ENCODE assay signal across 1 cellular context in the genomic region with DNA sequence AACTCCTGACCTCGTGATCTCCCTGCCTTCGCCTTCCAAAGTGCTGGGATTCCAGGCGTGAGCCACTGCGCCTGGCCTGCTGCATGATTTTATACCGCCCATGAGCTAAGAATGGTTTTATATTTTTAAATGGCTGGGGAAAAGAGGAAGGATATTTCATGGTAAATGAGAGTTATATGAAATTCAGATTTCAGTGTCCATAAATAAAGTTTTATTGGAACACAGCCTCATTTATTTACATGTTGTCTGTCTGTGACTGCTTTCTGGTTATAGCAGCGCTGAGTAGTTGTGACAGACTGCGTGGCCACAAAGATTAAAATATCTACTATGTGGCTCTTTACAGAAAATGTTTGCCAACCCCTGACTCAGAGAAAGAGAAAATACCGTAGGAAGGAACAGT.
A peak's percentile ranks its signal among the peaks of the same experiment; 100 is the strongest.
TF ChIP-seq lines count a peak whose summit lies in the region.

No MANE protein-coding gene starts in this region.

TF ChIP-seq in HepG2, 621 proteins besides CTCF, POLR2A, EP300 and RAD21 (continued from another document):
- no peak for TF ChIP-seq ETV5 (CRISPR knock-in tag; IDR thresholded peaks at IDR 0.05; ENCODE audit: borderline replicate concordance)
- TF ChIP-seq, protein P1, sequence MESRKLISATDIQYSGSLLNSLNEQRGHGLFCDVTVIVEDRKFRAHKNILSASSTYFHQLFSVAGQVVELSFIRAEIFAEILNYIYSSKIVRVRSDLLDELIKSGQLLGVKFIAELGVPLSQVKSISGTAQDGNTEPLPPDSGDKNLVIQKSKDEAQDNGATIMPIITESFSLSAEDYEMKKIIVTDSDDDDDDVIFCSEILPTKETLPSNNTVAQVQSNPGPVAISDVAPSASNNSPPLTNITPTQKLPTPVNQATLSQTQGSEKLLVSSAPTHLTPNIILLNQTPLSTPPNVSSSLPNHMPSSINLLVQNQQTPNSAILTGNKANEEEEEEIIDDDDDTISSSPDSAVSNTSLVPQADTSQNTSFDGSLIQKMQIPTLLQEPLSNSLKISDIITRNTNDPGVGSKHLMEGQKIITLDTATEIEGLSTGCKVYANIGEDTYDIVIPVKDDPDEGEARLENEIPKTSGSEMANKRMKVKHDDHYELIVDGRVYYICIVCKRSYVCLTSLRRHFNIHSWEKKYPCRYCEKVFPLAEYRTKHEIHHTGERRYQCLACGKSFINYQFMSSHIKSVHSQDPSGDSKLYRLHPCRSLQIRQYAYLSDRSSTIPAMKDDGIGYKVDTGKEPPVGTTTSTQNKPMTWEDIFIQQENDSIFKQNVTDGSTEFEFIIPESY (CRISPR knock-in tag; IDR thresholded peaks at IDR 0.05), result 0 out of 2 replicates have a peak, but pooled peaks have one; percentile 27
- TF ChIP-seq, protein P2, sequence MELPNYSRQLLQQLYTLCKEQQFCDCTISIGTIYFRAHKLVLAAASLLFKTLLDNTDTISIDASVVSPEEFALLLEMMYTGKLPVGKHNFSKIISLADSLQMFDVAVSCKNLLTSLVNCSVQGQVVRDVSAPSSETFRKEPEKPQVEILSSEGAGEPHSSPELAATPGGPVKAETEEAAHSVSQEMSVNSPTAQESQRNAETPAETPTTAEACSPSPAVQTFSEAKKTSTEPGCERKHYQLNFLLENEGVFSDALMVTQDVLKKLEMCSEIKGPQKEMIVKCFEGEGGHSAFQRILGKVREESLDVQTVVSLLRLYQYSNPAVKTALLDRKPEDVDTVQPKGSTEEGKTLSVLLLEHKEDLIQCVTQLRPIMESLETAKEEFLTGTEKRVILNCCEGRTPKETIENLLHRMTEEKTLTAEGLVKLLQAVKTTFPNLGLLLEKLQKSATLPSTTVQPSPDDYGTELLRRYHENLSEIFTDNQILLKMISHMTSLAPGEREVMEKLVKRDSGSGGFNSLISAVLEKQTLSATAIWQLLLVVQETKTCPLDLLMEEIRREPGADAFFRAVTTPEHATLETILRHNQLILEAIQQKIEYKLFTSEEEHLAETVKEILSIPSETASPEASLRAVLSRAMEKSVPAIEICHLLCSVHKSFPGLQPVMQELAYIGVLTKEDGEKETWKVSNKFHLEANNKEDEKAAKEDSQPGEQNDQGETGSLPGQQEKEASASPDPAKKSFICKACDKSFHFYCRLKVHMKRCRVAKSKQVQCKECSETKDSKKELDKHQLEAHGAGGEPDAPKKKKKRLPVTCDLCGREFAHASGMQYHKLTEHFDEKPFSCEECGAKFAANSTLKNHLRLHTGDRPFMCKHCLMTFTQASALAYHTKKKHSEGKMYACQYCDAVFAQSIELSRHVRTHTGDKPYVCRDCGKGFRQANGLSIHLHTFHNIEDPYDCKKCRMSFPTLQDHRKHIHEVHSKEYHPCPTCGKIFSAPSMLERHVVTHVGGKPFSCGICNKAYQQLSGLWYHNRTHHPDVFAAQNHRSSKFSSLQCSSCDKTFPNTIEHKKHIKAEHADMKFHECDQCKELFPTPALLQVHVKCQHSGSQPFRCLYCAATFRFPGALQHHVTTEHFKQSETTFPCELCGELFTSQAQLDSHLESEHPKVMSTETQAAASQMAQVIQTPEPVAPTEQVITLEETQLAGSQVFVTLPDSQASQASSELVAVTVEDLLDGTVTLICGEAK (IDR thresholded peaks at IDR 0.05), result no peak
- TF ChIP-seq, protein P2 (CRISPR knock-in tag; IDR thresholded peaks at IDR 0.05), result peak; percentile 51; the same call in 1 of the 2 replicates
